ENCODE assay signal across 26 cellular contexts in genomic region chr7:10360050-10360449, GRCh38.
"Had no signal": no experiment of that assay in that cellular context is flagged by ENCODE, and none has a peak within 500 bp of the region (broad histone marks: within the 10 kb centered on the region; RNA-seq: fewer than 3 reads in every experiment).

No MANE protein-coding gene starts in this region.

- FAIRE-seq: endometrium, islet of Langerhans, keratinocyte had no signal

- H3K9me3 ChIP-seq: colonic mucosa, gastrocnemius medialis had no signal

- H3K27ac ChIP-seq: colonic mucosa, epithelial cell of prostate, esophagus squamous epithelium, gastrocnemius medialis, heart right ventricle, left lung, lower lobe of right lung had no signal

- H3K4me3 Mint-ChIP-seq: dendritic cell treated with granulocyte-macrophage colony-stimulating factor and Interleukin-4, amounts not matched to agents 40 ng/mL and 50 ng/mL, for 4 days; effector memory CD8-positive, alpha-beta T cell; endodermal cell; mesothelial cell of epicardium had no signal

- DNase-seq: colonic mucosa; cortex of kidney; effector CD8-positive, alpha-beta T cell; effector memory CD8-positive, alpha-beta T cell; endodermal cell; erythroblast; esophagus squamous epithelium; foreskin fibroblast; foreskin melanocyte; gastrocnemius medialis; glutamatergic neuron; head of caudate nucleus; heart right ventricle; hippocampal formation; left cardiac atrium; left lung; left ventricle myocardium superior; lower lobe of right lung; mesenchymal stem cell had no signal

- H3K4me1 ChIP-seq: colonic mucosa, esophagus squamous epithelium, gastrocnemius medialis, heart right ventricle, left lung, lower lobe of right lung had no signal

- ATAC-seq: effector memory CD8-positive, alpha-beta T cell; esophagus mucosa; gastrocnemius medialis; left cardiac atrium; left lung; left ventricle myocardium superior had no signal

- H3K27ac Mint-ChIP-seq: dendritic cell treated with granulocyte-macrophage colony-stimulating factor and Interleukin-4, amounts not matched to agents 40 ng/mL and 50 ng/mL, for 4 days; effector memory CD8-positive, alpha-beta T cell; endodermal cell; mesothelial cell of epicardium had no signal

- H3K36me3 Mint-ChIP-seq: mesothelial cell of epicardium had no signal

- H3K4me3 ChIP-seq: colonic mucosa, esophagus squamous epithelium, gastrocnemius medialis, heart right ventricle, left lung, lower lobe of right lung had no signal

- H3K4me1 Mint-ChIP-seq: endodermal cell, mesothelial cell of epicardium had no signal

- H3K27me3 ChIP-seq: colonic mucosa, esophagus squamous epithelium, gastrocnemius medialis, heart right ventricle, left lung had no signal

- H3K36me3 ChIP-seq: colonic mucosa, esophagus squamous epithelium, gastrocnemius medialis, heart right ventricle, left lung, lower lobe of right lung had no signal
